10 cellular contexts compared by ENCODE assay signal in the genomic region with DNA sequence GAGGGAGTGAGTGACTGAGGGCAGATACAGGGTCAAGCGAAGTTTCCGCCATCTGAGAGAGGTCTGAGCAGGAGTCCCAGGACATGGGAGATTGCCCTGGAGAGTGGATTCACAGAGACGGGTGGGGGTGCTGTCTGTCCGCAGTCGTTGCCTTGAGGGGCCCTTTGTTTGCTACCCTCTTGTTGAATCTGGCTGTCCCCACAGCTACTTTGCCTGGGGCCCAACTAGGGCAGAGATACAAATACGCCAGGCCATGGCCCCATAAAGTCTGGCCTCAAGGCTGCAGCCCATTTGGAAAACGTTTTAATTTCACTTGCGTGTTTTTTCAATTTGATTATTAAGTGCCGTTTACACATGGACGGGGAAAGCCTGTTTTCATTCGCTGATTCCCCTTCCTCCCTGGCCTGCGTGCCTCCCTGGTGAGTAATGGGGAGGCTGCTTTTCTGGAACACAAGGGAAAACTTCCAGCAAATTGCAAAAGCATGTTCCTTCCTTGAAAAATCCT.
DNase-seq lines count a peak whose midpoint lies in the region; ATAC-seq, FAIRE-seq and TF ChIP-seq lines count a peak whose summit lies in the region.
"Had no signal": no experiment of that assay in that cellular context is flagged by ENCODE, and none has a peak within 500 bp of the region (broad histone marks: within the 10 kb centered on the region; RNA-seq: fewer than 3 reads in every experiment).

No MANE protein-coding gene starts in this region.

- intact Hi-C loops in testis (cut with DNase I; ENCODE audit: low total_unique reads), result no loop called here

- no peaks in the 10 kb centered on the region for H3K36me3 ChIP-seq in duodenal mucosa (ENCODE audit: control insufficient read depth in 1 of 2, insufficient read depth in 2 of 2, low read length in 2 of 2)
- no peaks in the 10 kb centered on the region for H3K36me3 ChIP-seq in mesenchymal stem cell (ENCODE audit: control insufficient read depth in 1 of 2, insufficient read depth in 2 of 2, low read depth in 1 of 2, low read length in 2 of 2)
- no peaks in the 10 kb centered on the region for H3K36me3 ChIP-seq in testis (ENCODE audit: low read depth, missing control alignments)
- H3K36me3 ChIP-seq: neutrophil had no signal

- H3K27me3 ChIP-seq in duodenal mucosa (ENCODE audit: control insufficient read depth in 1 of 2, insufficient read depth in 2 of 2, low read length in 2 of 2), result no peaks in the 10 kb centered on the region
- H3K27me3 ChIP-seq in mesenchymal stem cell (ENCODE audit: control insufficient read depth in 1 of 2, insufficient read depth in 1 of 2, low read length in 2 of 2), result no peaks in the 10 kb centered on the region
- no peaks in the 10 kb centered on the region for H3K27me3 ChIP-seq in testis

- H3K4me3 ChIP-seq in duodenal mucosa (ENCODE audit: low read depth in 1 of 2, low read length in 2 of 2) (no peak overlapping the region), mesenchymal stem cell (ENCODE audit: insufficient read depth in 1 of 2, low read depth in 1 of 2, low read length in 2 of 2) (peak overlapping the region in 1 of 2 experiments; percentile 45), testis (no peak overlapping the region)

- H3K9me3 ChIP-seq in duodenal mucosa (ENCODE audit: control insufficient read depth in 1 of 2, low read length in 2 of 2), result no peaks in the 10 kb centered on the region
- no peaks in the 10 kb centered on the region for H3K9me3 ChIP-seq in mesenchymal stem cell (ENCODE audit: control insufficient read depth, low read length)
- no peaks in the 10 kb centered on the region for H3K9me3 ChIP-seq in testis
- H3K9me3 ChIP-seq: neutrophil had no signal

- H2BK15ac ChIP-seq in mesenchymal stem cell (ENCODE audit: low read depth, poor library complexity, severe bottlenecking), result no peak overlapping the region

- H2AK5ac ChIP-seq in mesenchymal stem cell (ENCODE audit: low read length, severe bottlenecking), result no peak overlapping the region

- H3K9ac ChIP-seq in duodenal mucosa (ENCODE audit: low read depth in 1 of 2, low read length in 2 of 2), result no peak overlapping the region
- peak overlapping the region; percentile 93 for H3K9ac ChIP-seq in mesenchymal stem cell (ENCODE audit: low read length)

- H2BK120ac ChIP-seq in mesenchymal stem cell (ENCODE audit: low read depth, low read length), result no peak overlapping the region

- no peaks in the 10 kb centered on the region for H3K79me1 ChIP-seq in mesenchymal stem cell (replicated peaks; ENCODE audit: low read length, poor library complexity, severe bottlenecking)

- H3K27ac ChIP-seq in duodenal mucosa (ENCODE audit: low read depth, low read length) (peak overlapping the region; percentile 73), mesenchymal stem cell (ENCODE audit: low read length, poor library complexity, severe bottlenecking) (no peak overlapping the region), testis (peak overlapping the region in 1 of 2 donors; percentile 27)
- H3K27ac ChIP-seq: neutrophil had no signal

- H4K91ac ChIP-seq in mesenchymal stem cell (ENCODE audit: low read length), result no peak overlapping the region

- no peak overlapping the region for H2BK12ac ChIP-seq in mesenchymal stem cell (ENCODE audit: low read length in 2 of 2)

- no peak overlapping the region for H3K4ac ChIP-seq in mesenchymal stem cell (ENCODE audit: low read depth in 1 of 2, low read length in 2 of 2)

- no peak for FAIRE-seq in D721Med (lab: Jason Lieb, UNC)

- no peak overlapping the region for H4K8ac ChIP-seq in mesenchymal stem cell (ENCODE audit: low read length)

- H3K14ac ChIP-seq in mesenchymal stem cell (ENCODE audit: low read length in 2 of 2), result no peak overlapping the region

- H3K18ac ChIP-seq in mesenchymal stem cell (ENCODE audit: low read depth in 1 of 2, low read length in 2 of 2), result peak overlapping the region in 1 of 2 experiments; percentile 11

- TF ChIP-seq CTCF in testis (IDR thresholded peaks at IDR 0.05) (no peak), D721Med (IDR thresholded peaks at IDR 0.05; ENCODE audit: insufficient read depth, missing control alignments) (no peak)

- no peak overlapping the region for H2AFZ ChIP-seq in mesenchymal stem cell (ENCODE audit: low read depth, low read length)

- H2BK5ac ChIP-seq in mesenchymal stem cell (ENCODE audit: low read depth, low read length, poor library complexity, severe bottlenecking), result no peak overlapping the region

- TF ChIP-seq POLR2A in testis (IDR thresholded peaks at IDR 0.05), result no peak

- H3K4me1 ChIP-seq in duodenal mucosa (ENCODE audit: control insufficient read depth in 1 of 2, insufficient read depth in 2 of 2, low read length in 2 of 2), result peaks cover 0 to 17% of the 10 kb centered on the region in 2 donors
- peaks cover 7% of the 10 kb centered on the region for H3K4me1 ChIP-seq in mesenchymal stem cell (ENCODE audit: control insufficient read depth, insufficient read depth, low read depth, low read length)
- no peaks in the 10 kb centered on the region for H3K4me1 ChIP-seq in testis

- ATAC-seq in HG02763 (IDR thresholded peaks at IDR 0.05; ENCODE audit: unreplicated experiment), result no peak

- H3K4me2 ChIP-seq in mesenchymal stem cell (ENCODE audit: low read length, poor library complexity, severe bottlenecking), result no peak overlapping the region

- DNase-seq in HS-27A (ENCODE audit: low read depth) (peak; percentile 49), mesenchymal stem cell (peak; percentile 46), testis (peak; percentile 62), cortex of kidney (lab: John Stamatoyannopoulos, UW) (no peak), D721Med (ENCODE audit: insufficient read length, low spot score) (no peak), NCI-H446 treated with DMSO at 0.1 percent for 48 hours (lab: John Stamatoyannopoulos, UW) (no peak)
- DNase-seq: activated CD4-positive, alpha-beta memory T cell treated with anti-CD3 and anti-CD28 coated beads, Interleukin-2, amount 10 ng/mL, durations not matched to agents 7 days and 5 days had no signal

- 74% methylated on average over 12 of the region's 12 CpGs for WGBS in mesenchymal stem cell
- WGBS in testis, 2 donors, result 50 to 69% methylated on average over 12 of the region's 12 CpGs

- no peak overlapping the region for H3K23ac ChIP-seq in mesenchymal stem cell (ENCODE audit: low read length in 2 of 2)

Comparison
In these comparisons a context has a peak if more than half of its experiments do, and no peak if none do; other contexts are left out.
1. DNase-seq: peak in HS-27A (single experiment), mesenchymal stem cell (single experiment) and testis (single experiment); none in cortex of kidney (single experiment), D721Med (single experiment) and NCI-H446 treated with DMSO at 0.1 percent for 48 hours (single experiment).